13 cellular contexts compared by ENCODE assay signal in the genomic region with DNA sequence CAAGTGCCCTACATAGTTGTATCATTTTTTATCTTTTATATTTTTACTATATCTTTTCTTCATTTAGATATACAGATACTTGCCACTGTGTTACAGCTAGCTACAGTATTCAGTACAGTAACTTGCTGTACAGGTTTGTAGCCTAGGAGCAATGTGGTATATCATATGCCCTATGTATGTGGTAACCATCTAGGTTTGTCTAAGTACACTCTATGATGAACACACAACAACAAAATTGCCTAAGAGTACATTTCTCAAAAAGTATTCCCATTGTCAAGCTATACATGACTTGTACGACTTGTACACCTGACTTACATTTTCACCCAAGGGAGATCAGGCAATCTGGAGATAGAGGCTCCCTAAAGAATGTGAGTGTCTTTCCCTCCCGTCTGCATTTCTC.
"Had no signal": no experiment of that assay in that cellular context is flagged by ENCODE, and none has a peak within 500 bp of the region (broad histone marks: within the 10 kb centered on the region; RNA-seq: fewer than 3 reads in every experiment).

No MANE protein-coding gene starts in this region.

- ATAC-seq: right lobe of liver had no signal

- H3K27ac ChIP-seq: cardiac muscle cell, dorsolateral prefrontal cortex, neural progenitor cell, ovary, right lobe of liver had no signal

- H3K4me3 Mint-ChIP-seq: activated naive CD4-positive, alpha-beta T cell treated with anti-CD3 and anti-CD28 coated beads, Interleukin-2, amount 10 ng/mL, durations not matched to agents 7 days and 5 days; neural progenitor cell; T-helper 2 cell treated with Interferon-gamma antibody and Interleukin-4, amounts not matched to agents 5 μg/mL and 100 μg/mL, for 36 hours had no signal

- DNase-seq: activated CD4-positive, alpha-beta T cell treated with anti-CD3 and anti-CD28 coated beads, Interleukin-2, amount 50 U/mL, for 1 hour; activated naive CD4-positive, alpha-beta T cell treated with anti-CD3 and anti-CD28 coated beads, Interleukin-2, amount 10 ng/mL, durations not matched to agents 7 days and 5 days; activated T-cell treated with anti-CD3 and anti-CD28 coated beads for 4 hours; adrenal gland; dorsolateral prefrontal cortex; islet precursor cell; midbrain; ovary; right lobe of liver had no signal

- H3K9me3 ChIP-seq: adrenal gland, ovary, right lobe of liver had no signal

- H3K27ac Mint-ChIP-seq: activated naive CD4-positive, alpha-beta T cell treated with anti-CD3 and anti-CD28 coated beads, Interleukin-2, amount 10 ng/mL, durations not matched to agents 7 days and 5 days; neural progenitor cell; T-helper 2 cell treated with Interferon-gamma antibody and Interleukin-4, amounts not matched to agents 5 μg/mL and 100 μg/mL, for 36 hours had no signal

- H3K9me3 Mint-ChIP-seq: activated naive CD4-positive, alpha-beta T cell treated with anti-CD3 and anti-CD28 coated beads, Interleukin-2, amount 10 ng/mL, durations not matched to agents 7 days and 5 days; T-helper 2 cell treated with Interferon-gamma antibody and Interleukin-4, amounts not matched to agents 5 μg/mL and 100 μg/mL, for 36 hours had no signal

- H3K27me3 ChIP-seq: adrenal gland, cardiac muscle cell, dorsolateral prefrontal cortex, neural progenitor cell, ovary, right lobe of liver had no signal

- H3K27me3 Mint-ChIP-seq: activated naive CD4-positive, alpha-beta T cell treated with anti-CD3 and anti-CD28 coated beads, Interleukin-2, amount 10 ng/mL, durations not matched to agents 7 days and 5 days had no signal

- H3K4me3 ChIP-seq: adrenal gland, cardiac muscle cell, dorsolateral prefrontal cortex, lung, neural progenitor cell, ovary, right lobe of liver had no signal

- H3K36me3 ChIP-seq: adrenal gland, cardiac muscle cell, neural progenitor cell, ovary, right lobe of liver had no signal

- H3K9ac ChIP-seq: neural progenitor cell had no signal
